In genomic region chr15:82999905-83000671, GRCh38 we compare ENCODE assay signal across 8 cellular contexts. TPM values are rescaled to one million over a fixed set of nuclear protein-coding genes. Genes with fewer than 3 reads are reported as not detected.
DNase-seq lines count a peak whose midpoint lies in the region; ATAC-seq, FAIRE-seq and TF ChIP-seq lines count a peak whose summit lies in the region.

No MANE protein-coding gene starts in this region.

- peak; percentile 47 to 75 (median 59); a peak in 5 of 6 replicates for TF ChIP-seq CTCF in GM12878 (IDR thresholded peaks at IDR 0.05 in 2 of 3, conservative IDR thresholded peaks at IDR 0.05 in 1 of 3; ENCODE audit: control insufficient read depth in 2 of 3, extremely low read depth in 1 of 3, insufficient read depth in 1 of 3, low read depth in 3 of 3, low read length in 3 of 3)

- H3K79me2 ChIP-seq in GM12878 (ENCODE audit: control insufficient read depth, insufficient read depth, low read length) = no peaks in the 10 kb centered on the region

- CTCF ChIA-PET in GM12878 (lab: Yijun Ruan, JAX) = interaction anchor here (0.6 to 4.2 kb wide), 25 partner anchors 11 to 473 kb away, joined by 3 to 43 read pairs (median 4); partner anchors contain the start of genes C15orf40, FSD2, RAMAC and RPS17

- POLR2A ChIA-PET in GM12878 (lab: Charles Lee) = interaction anchor here (0.5 to 0.8 kb wide), 2 partner anchors 26 to 469 kb away, joined by 3 to 4 read pairs; no protein-coding TSS in a partner anchor

- in situ Hi-C loops in GM12878 (cut with MboI) = no loop called here

- no TSS peak for BruUV-seq in GM12878 (replicated peaks; lab: Mats Ljungman, UMichigan)

- TF ChIP-seq EP300 in GM12878 (IDR thresholded peaks at IDR 0.05; ENCODE audit: borderline replicate concordance in 1 of 2, control insufficient read depth in 1 of 2, low read depth in 2 of 2, low read length in 2 of 2) = no peak

- RAD21 ChIA-PET in GM12878 (lab: Charles Lee; ENCODE audit: unreplicated experiment) = interaction anchor here (0.8 to 2.9 kb wide), 8 partner anchors 10 to 338 kb away, joined by 3 to 11 read pairs (median 4); partner anchors contain the start of genes C15orf40 and RAMAC

- intact Hi-C loops in GM12878 (cut with micrococcal nuclease; ENCODE audit: unreplicated experiment) = loop anchor here (2.0 to 10.0 kb wide), 3 partner anchors 151 to 469 kb away; no protein-coding TSS in a partner anchor

- FAIRE-seq in GM19239 (lab: Jason Lieb, UNC) (peak; percentile 81), GM12878 (lab: Jason Lieb, UNC) (peak; percentile 98)

- H3K9me3 ChIP-seq in GM12878 (replicated peaks; ENCODE audit: control insufficient read depth, insufficient read depth, low read length) = no peaks in the 10 kb centered on the region

- peaks cover 0 to 2% of the 10 kb centered on the region in 2 experiments; a peak in 1 of 4 replicates for H3K36me3 ChIP-seq in GM12878 (ENCODE audit: control insufficient read depth in 2 of 2, insufficient read depth in 2 of 2, low read length in 1 of 2)

- peak overlapping the region; percentile 28; the same call in 1 of the 2 replicates for H3K9ac ChIP-seq in GM12878 (ENCODE audit: control insufficient read depth, insufficient read depth, low read length)

- ATAC-seq in GM12878 = peak; percentile 97

- peak; percentile 58 for DNase-seq in D341Med (ENCODE audit: low spot score)
- DNase-seq in GM19239 (ENCODE audit: insufficient read length, low spot score) = peak; percentile 65
- peak; percentile 80 for DNase-seq in HT-29 (ENCODE audit: low spot score)
- peak; percentile 74 for DNase-seq in RPMI7951 (ENCODE audit: low read depth)
- peak; percentile 43 for DNase-seq in GM12878 (ENCODE audit: low read depth, low spot score)
- DNase-seq in iPS-NIHi11 (ENCODE audit: low spot score) = peak; percentile 46
- peak; percentile 32 for DNase-seq in smooth muscle cell of the brain vasculature (ENCODE audit: low read depth, low spot score)
- DNase-seq in activated effector memory CD4-positive, alpha-beta T cell treated with Interleukin-2 at 50 U/mL for 16 hours = no peak

- peak overlapping the region; percentile 86 for H2AFZ ChIP-seq in GM12878 (ENCODE audit: control insufficient read depth, low read depth, low read length)

- H3K4me2 ChIP-seq in GM12878 (ENCODE audit: control insufficient read depth, insufficient read depth) = peak overlapping the region; percentile 89

- TF ChIP-seq POLR2A in GM12878 (IDR thresholded peaks at IDR 0.05; ENCODE audit: low read depth, low read length) = no peak

- H3K4me3 ChIP-seq in GM12878 = peak overlapping the region; percentile 59; the same call in 1 of the 2 replicates

- WGBS in GM12878 (ENCODE audit: insufficient coverage, insufficient replicate concordance, low lambda C conversion rate, missing lambda C conversion rate) = 0% methylated on average over 6 of the region's 6 CpGs

- H3K27me3 ChIP-seq in GM12878 (replicated peaks in 1 of 2; ENCODE audit: control insufficient read depth in 2 of 2, insufficient read depth in 2 of 2, low read length in 1 of 2) = no peaks in the 10 kb centered on the region

- H4K20me1 ChIP-seq in GM12878 (ENCODE audit: control insufficient read depth, insufficient read depth) = no peaks in the 10 kb centered on the region

- no peak overlapping the region for H3K27ac ChIP-seq in GM12878 (ENCODE audit: control insufficient read depth, insufficient read depth)

- H3K4me1 ChIP-seq in GM12878 (ENCODE audit: control insufficient read depth, insufficient read depth, low read length) = no peaks in the 10 kb centered on the region; the same call in 1 of the 2 replicates

- SMC1A ChIA-PET in GM12878 (lab: Charles Lee; ENCODE audit: uncharacterized antibody, unreplicated experiment) = interaction anchor here (0.8 to 1.8 kb wide), 19 partner anchors 11 to 469 kb away, joined by 3 to 16 read pairs (median 4); partner anchors contain the start of genes RAMAC and RPS17

- TF ChIP-seq RAD21 in GM12878 (IDR thresholded peaks at IDR 0.05; ENCODE audit: insufficient read depth, low read depth, low read length) = peak; percentile 88

TF ChIP-seq in GM12878, 131 proteins besides CTCF, POLR2A, EP300 and RAD21 (continues in another document):
- TF ChIP-seq USF2 (IDR thresholded peaks at IDR 0.05; ENCODE audit: borderline replicate concordance, low read depth, low read length) (no peak), SMARCA5 (IDR thresholded peaks at IDR 0.05) (peak; percentile 38; the same call in 1 of the 2 replicates), SMC3 (IDR thresholded peaks at IDR 0.05; ENCODE audit: borderline replicate concordance, low read length) (peak; percentile 77; the same call in 1 of the 2 replicates)

RNA-seq across cellular contexts. Expression of gene C15orf40, which starts 11.4 kb away (rescaled TPM):
- total RNA-seq in HT-29 (2014; rRNA removed; shearing (Covaris generic)) = 17.4 and 26.7 TPM in 2 replicates
- total RNA-seq in RPMI7951 (2014; rRNA removed; shearing (Covaris generic)) = 20.2 and 32.9 TPM in 2 replicates
- total RNA-seq in GM12878 (2013; cell fraction: nucleolus; rRNA removed) = 46.8 and 50.1 TPM in 2 replicates
- total RNA-seq in GM12878 (2014; rRNA removed) (20.7 and 26.5 TPM in 2 replicates), GM12878 (2014; rRNA removed; fragmentation: Illumina TruSeq; extraction: Trizol) (23.4 and 26.3 TPM in 2 replicates), GM12878 (2021) (20.7 and 21.3 TPM in 2 replicates)
- polyA plus RNA-seq in GM12878 (2011; ENCODE audit: low read depth) = 5.1 TPM
- polyA plus RNA-seq in GM12878 (2011; rRNA removed) (24.1 and 32.5 TPM in 2 replicates), GM12878 (2014; fragmentation: Illumina TruSeq; extraction: Trizol) (9.8 and 25.8 TPM in 2 replicates), GM12878 (2014; fragmentation: Nextera tagmentation; extraction: Ambion mirVana) (10 to 100 TPM; 59.9 to 70.0 TPM), GM12878 (2014; rRNA removed) (31.2 and 44.0 TPM in 2 replicates), GM12878 (2016; fragmentation: Nextera tagmentation; extraction: Ambion mirVana) (10 to 100 TPM; 59.1 to 64.3 TPM)
- polyA plus RNA-seq in GM12878 (2011; cell fraction: cytosol; rRNA removed) = 26.8 and 30.7 TPM in 2 replicates
- 13.0 and 14.0 TPM in 2 replicates for polyA plus RNA-seq in GM12878 (2011; cell fraction: nucleus; rRNA removed)
- 17.8 and 33.7 TPM in 2 replicates for polyA plus RNA-seq in GM12878 (2012)
- 14.3 and 16.5 TPM in 2 replicates for polyA minus RNA-seq in GM12878 (2011; rRNA and poly(A)+ RNA removed)
- polyA minus RNA-seq in GM12878 (2011; cell fraction: cytosol; rRNA and poly(A)+ RNA removed) = 7.6 and 16.3 TPM in 2 replicates
- 22.2 and 39.7 TPM in 2 replicates for polyA minus RNA-seq in GM12878 (2011; cell fraction: nucleus; rRNA and poly(A)+ RNA removed)

RNA-seq across cellular contexts. Expression of gene RAMAC, which starts 14.1 kb away (rescaled TPM):
- total RNA-seq in HT-29 (2014; rRNA removed; shearing (Covaris generic)) = 32.9 and 34.8 TPM in 2 replicates
- 64.4 and 66.1 TPM in 2 replicates for total RNA-seq in RPMI7951 (2014; rRNA removed; shearing (Covaris generic))
- total RNA-seq in GM12878 (2013; cell fraction: nucleolus; rRNA removed) = 6.5 and 7.2 TPM in 2 replicates
- total RNA-seq in GM12878 (2014; rRNA removed) = 32.3 and 34.9 TPM in 2 replicates
- 34.7 and 35.3 TPM in 2 replicates for total RNA-seq in GM12878 (2014; rRNA removed; fragmentation: Illumina TruSeq; extraction: Trizol)
- total RNA-seq in GM12878 (2021) = 22.4 and 22.9 TPM in 2 replicates
- polyA plus RNA-seq in GM12878 (2011; ENCODE audit: low read depth) = 19.3 TPM
- polyA plus RNA-seq in GM12878 (2011; rRNA removed) = 48.1 and 65.9 TPM in 2 replicates
- 21.5 and 28.3 TPM in 2 replicates for polyA plus RNA-seq in GM12878 (2011; cell fraction: cytosol; rRNA removed)
- polyA plus RNA-seq in GM12878 (2011; cell fraction: nucleus; rRNA removed) = 14.2 and 17.0 TPM in 2 replicates
- 24.4 and 25.5 TPM in 2 replicates for polyA plus RNA-seq in GM12878 (2012)
- 33.6 and 41.4 TPM in 2 replicates for polyA plus RNA-seq in GM12878 (2014; fragmentation: Illumina TruSeq; extraction: Trizol)
- 100 to 1,000 TPM in 1 of 2 experiments, 10 to 100 TPM in 1; 79.3 to 109 TPM for polyA plus RNA-seq in GM12878 (2014; fragmentation: Nextera tagmentation; extraction: Ambion mirVana)
- 32.0 and 34.4 TPM in 2 replicates for polyA plus RNA-seq in GM12878 (2014; rRNA removed)
- 10 to 100 TPM; 49.9 to 50.0 TPM for polyA plus RNA-seq in GM12878 (2016; fragmentation: Nextera tagmentation; extraction: Ambion mirVana)
- polyA minus RNA-seq in GM12878 (2011; rRNA and poly(A)+ RNA removed) = 15.1 and 19.0 TPM in 2 replicates
- 5.7 and 8.8 TPM in 2 replicates for polyA minus RNA-seq in GM12878 (2011; cell fraction: cytosol; rRNA and poly(A)+ RNA removed)
- polyA minus RNA-seq in GM12878 (2011; cell fraction: nucleus; rRNA and poly(A)+ RNA removed) = 3.8 and 4.5 TPM in 2 replicates

RNA-seq across cellular contexts. Expression of gene HOMER2, which starts 47.6 kb away (rescaled TPM):
- 1.3 and 1.8 TPM in 2 replicates for total RNA-seq in HT-29 (2014; rRNA removed; shearing (Covaris generic))
- total RNA-seq in RPMI7951 (2014; rRNA removed; shearing (Covaris generic)) = 20.4 and 26.9 TPM in 2 replicates
- total RNA-seq in GM12878 (2013; cell fraction: nucleolus; rRNA removed) = 17.9 and 19.2 TPM in 2 replicates
- total RNA-seq in GM12878 (2014; rRNA removed) (0.65 and 5.0 TPM in 2 replicates), GM12878 (2014; rRNA removed; fragmentation: Illumina TruSeq; extraction: Trizol) (1.2 and 1.9 TPM in 2 replicates), GM12878 (2021) (1.7 and 2.3 TPM in 2 replicates)
- 0.43 TPM for polyA plus RNA-seq in GM12878 (2011; ENCODE audit: low read depth)
- polyA plus RNA-seq in GM12878 (2011; rRNA removed) (3.2 and 3.7 TPM in 2 replicates), GM12878 (2014; fragmentation: Illumina TruSeq; extraction: Trizol) (1.1 and 1.3 TPM in 2 replicates), GM12878 (2014; fragmentation: Nextera tagmentation; extraction: Ambion mirVana) (1 to 10 TPM; 1.0 to 1.4 TPM), GM12878 (2014; rRNA removed) (0.60 and 0.93 TPM in 2 replicates), GM12878 (2016; fragmentation: Nextera tagmentation; extraction: Ambion mirVana) (1 to 10 TPM; 2.5 to 2.6 TPM)
- 3.9 and 5.9 TPM in 2 replicates for polyA plus RNA-seq in GM12878 (2011; cell fraction: cytosol; rRNA removed)
- 6.4 and 7.2 TPM in 2 replicates for polyA plus RNA-seq in GM12878 (2011; cell fraction: nucleus; rRNA removed)
- 2.0 and 2.1 TPM in 2 replicates for polyA plus RNA-seq in GM12878 (2012)
- 17.3 and 19.6 TPM in 2 replicates for polyA minus RNA-seq in GM12878 (2011; rRNA and poly(A)+ RNA removed)
- polyA minus RNA-seq in GM12878 (2011; cell fraction: cytosol; rRNA and poly(A)+ RNA removed) = 2.2 and 2.7 TPM in 2 replicates
- polyA minus RNA-seq in GM12878 (2011; cell fraction: nucleus; rRNA and poly(A)+ RNA removed) = 16.6 and 22.0 TPM in 2 replicates
